Comparison of ENCODE assay signal across 8 cellular contexts in genomic region chr6:19838442-19839236, GRCh38. TPM values are rescaled to one million over a fixed set of nuclear protein-coding genes. Genes with fewer than 3 reads are reported as not detected.
DNase-seq lines count a peak whose midpoint lies in the region; ATAC-seq and TF ChIP-seq lines count a peak whose summit lies in the region.

No MANE protein-coding gene starts in this region.

- H3K4me1 ChIP-seq in BE2C = peaks cover 4% of the 10 kb centered on the region; the same call in 1 of the 2 replicates
- H3K4me1 ChIP-seq in cardiac muscle cell (ENCODE audit: low read depth) = peaks cover 40% of the 10 kb centered on the region
- no peaks in the 10 kb centered on the region for H3K4me1 ChIP-seq in rectal smooth muscle tissue (ENCODE audit: control insufficient read depth, insufficient read depth, low read length)

- peaks cover 39% of the 10 kb centered on the region for H3K4me1 Mint-ChIP-seq in HFFc6 (ENCODE audit: low read depth)

- H3K36me3 ChIP-seq in BE2C (no peaks in the 10 kb centered on the region), cardiac muscle cell (peaks cover 8% of the 10 kb centered on the region), rectal smooth muscle tissue (ENCODE audit: control insufficient read depth, insufficient read depth, low read length) (no peaks in the 10 kb centered on the region)

- peak overlapping the region; percentile 97 for H3K27ac ChIP-seq in cardiac muscle cell
- peak overlapping the region; percentile 78 for H3K27ac ChIP-seq in rectal smooth muscle tissue (ENCODE audit: low read depth, low read length)

- no peak for ATAC-seq in GM18861 (IDR thresholded peaks at IDR 0.05; ENCODE audit: unreplicated experiment)

- TF ChIP-seq CTCF in BE2C (IDR thresholded peaks at IDR 0.05; ENCODE audit: low read depth, low read length) (no peak), HFFc6 (IDR thresholded peaks at IDR 0.05) (no peak), cardiac muscle cell (IDR thresholded peaks at IDR 0.05; ENCODE audit: low read depth, low read length) (no peak)

- H3K9me3 ChIP-seq in BE2C = no peaks in the 10 kb centered on the region
- H3K9me3 ChIP-seq in cardiac muscle cell (ENCODE audit: low read depth) = no peaks in the 10 kb centered on the region

- H3K27me3 Mint-ChIP-seq in HFFc6 (ENCODE audit: insufficient read depth) = peaks cover 5% of the 10 kb centered on the region

- no peaks in the 10 kb centered on the region for H3K9me3 Mint-ChIP-seq in HFFc6

- H3K27ac Mint-ChIP-seq in HFFc6 = peak overlapping the region; percentile 67

- H3K36me3 Mint-ChIP-seq in HFFc6 (ENCODE audit: low read depth) = peaks cover 13% of the 10 kb centered on the region; the same call in 1 of the 2 replicates

- H3K4me3 ChIP-seq in BE2C (ENCODE audit: low read depth, low read length) (peak overlapping the region; percentile 45), cardiac muscle cell (peak overlapping the region; percentile 100), rectal smooth muscle tissue (ENCODE audit: low read length) (peak overlapping the region; percentile 57)

- H3K27me3 ChIP-seq in BE2C (peaks cover 93% of the 10 kb centered on the region), cardiac muscle cell (no peaks in the 10 kb centered on the region), rectal smooth muscle tissue (ENCODE audit: control insufficient read depth, insufficient read depth, low read length) (no peaks in the 10 kb centered on the region)

- DNase-seq in BE2C = peak; percentile 20
- DNase-seq in HFFc6 = no peak
- DNase-seq in SK-N-DZ (ENCODE audit: low spot score) = peak; percentile 33
- peak in 1 of 2 donors; percentile 53 for DNase-seq in cardiac muscle cell (ENCODE audit: low read depth in 1 of 2, low spot score in 1 of 2)
- no peak for DNase-seq in HCEC 1CT
- DNase-seq in NCI-H1436 treated with DMSO at 0.1 percent for 48 hours (lab: John Stamatoyannopoulos, UW) = no peak

- peak overlapping the region; percentile 16 for H3K9ac ChIP-seq in rectal smooth muscle tissue (ENCODE audit: low read length)

- peak overlapping the region; percentile 94 for H3K4me3 Mint-ChIP-seq in HFFc6

RNA-seq across cellular contexts. Expression of gene ID4, which starts 1.5 kb away (rescaled TPM):
- 0.25 TPM for polyA plus RNA-seq in BE2C (2012; ENCODE audit: insufficient read depth, insufficient read length, low read depth)
- total RNA-seq in HFFc6 (2021; fragmentation: NEBNext Ultra II Directional; extraction: Animal tissue kit (Norgen Biotek cat#: 25700)) = 10 to 100 TPM in 4 of 6 experiments, 1 to 10 TPM in 2; 7.2 to 11.9 (median 10.9) TPM
- polyA plus RNA-seq in SK-N-DZ (2014; cell fraction: cytosol; rRNA removed) = 1.1 and 2.5 TPM in 2 replicates
- 2.1 and 2.8 TPM in 2 replicates for polyA plus RNA-seq in SK-N-DZ (2014; cell fraction: nucleus; rRNA removed)
- total RNA-seq in cardiac muscle cell = 196 and 265 TPM in 2 replicates
- polyA plus RNA-seq in cardiac muscle cell = 312 and 349 TPM in 2 replicates

Comparison
In these comparisons a context has a peak if more than half of its experiments do, and no peak if none do; other contexts are left out.
1. DNase-seq: peak in BE2C (single experiment) and SK-N-DZ (single experiment); none in HFFc6 (single experiment), HCEC 1CT (single experiment) and NCI-H1436 treated with DMSO at 0.1 percent for 48 hours (single experiment).
2. H3K4me3 ChIP-seq: peak in every context shown above with its lines; median percentile 100 in cardiac muscle cell; 57 in rectal smooth muscle tissue; 45 in BE2C.
3. RNA of gene ID4, which starts 1.5 kb away (total RNA-seq): 196 to 265 TPM in cardiac muscle cell; 7.2 to 11.9 TPM in HFFc6; every median in the first group is over 10 times any median in the second.